Comparison of ENCODE assay signal across 14 cellular contexts in the genomic region with DNA sequence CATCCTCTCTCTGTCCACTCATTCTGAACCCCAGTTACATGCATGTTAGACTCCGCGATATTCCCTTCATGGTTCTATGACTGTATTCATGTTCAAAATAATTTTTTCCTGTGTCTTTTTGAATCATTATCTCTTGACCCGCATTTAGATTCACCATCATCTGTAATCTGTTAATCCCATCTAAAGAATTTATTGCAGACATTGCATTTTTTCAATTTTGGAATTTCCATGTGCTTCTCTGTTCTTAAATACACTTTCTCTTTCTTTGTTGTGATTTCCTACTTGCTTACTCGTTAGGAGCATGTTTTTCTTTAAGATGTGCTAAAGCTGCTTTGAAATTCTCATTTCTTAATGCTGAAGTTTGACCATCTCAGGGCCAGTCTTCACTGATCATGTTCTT.
DNase-seq lines count a peak whose midpoint lies in the region; ATAC-seq and TF ChIP-seq lines count a peak whose summit lies in the region.
"Had no signal": no experiment of that assay in that cellular context is flagged by ENCODE, and none has a peak within 500 bp of the region (broad histone marks: within the 10 kb centered on the region; RNA-seq: fewer than 3 reads in every experiment).

No MANE protein-coding gene starts in this region.

- DNase-seq in WTC11 (ENCODE audit: low spot score) (no peak), immature natural killer cell (no peak)
- DNase-seq in stimulated activated effector memory CD8-positive, alpha-beta T cell treated with anti-CD3 and anti-CD28 coated beads, Interleukin-12 subunit alpha, Interleukin-12 subunit beta, amount 100 ng/mL, for 72 hours (ENCODE audit: low spot score in 2 of 2): no peak
- no peak for DNase-seq in activated naive CD4-positive, alpha-beta T cell (lab: John Stamatoyannopoulos, UW)
- DNase-seq: CD8-positive, alpha-beta T cell; COR-L47; DMS153; DMS79 treated with DMSO at 0.1 percent for 48 hours; EL had no signal

- H3K4me1 ChIP-seq in KMS-11 (ENCODE audit: low read depth, poor library complexity, severe bottlenecking): peaks cover 60% of the 10 kb centered on the region

- H3K27ac Mint-ChIP-seq in WTC11 (peak overlapping the region; percentile 61; the same call in 1 of the 2 replicates), immature natural killer cell (peak overlapping the region in 5 of 6 donors; percentile 29 to 78 (median 67))
- peak overlapping the region; percentile 46 for H3K27ac Mint-ChIP-seq in stimulated activated effector memory CD8-positive, alpha-beta T cell treated with anti-CD3 and anti-CD28 coated beads, Interleukin-12 subunit alpha, Interleukin-12 subunit beta, amount 100 ng/mL, for 72 hours

- POLR2A ChIA-PET in WTC11 (lab: Charles Lee): no interaction called here

- H3K9me3 Mint-ChIP-seq in WTC11 (no peaks in the 10 kb centered on the region), immature natural killer cell (no peaks in the 10 kb centered on the region)
- no peaks in the 10 kb centered on the region for H3K9me3 Mint-ChIP-seq in stimulated activated effector memory CD8-positive, alpha-beta T cell treated with anti-CD3 and anti-CD28 coated beads, Interleukin-12 subunit alpha, Interleukin-12 subunit beta, amount 100 ng/mL, for 72 hours
- H3K9me3 Mint-ChIP-seq: CD8-positive, alpha-beta T cell had no signal

- H3K36me3 ChIP-seq in KMS-11 (ENCODE audit: insufficient read depth): no peaks in the 10 kb centered on the region

- no peak overlapping the region for H3K4me3 ChIP-seq in KMS-11 (IDR thresholded peaks at IDR 0.05; ENCODE audit: insufficient read depth, low read depth, low read length)

- H3K36me3 Mint-ChIP-seq in WTC11 (0 out of 2 replicates have a peak, but pooled peaks cover 2% of the 10 kb centered on the region), immature natural killer cell (peaks cover 8 to 31% (median 11%) of the 10 kb centered on the region in 3 donors)
- peaks cover 12% of the 10 kb centered on the region for H3K36me3 Mint-ChIP-seq in stimulated activated effector memory CD8-positive, alpha-beta T cell treated with anti-CD3 and anti-CD28 coated beads, Interleukin-12 subunit alpha, Interleukin-12 subunit beta, amount 100 ng/mL, for 72 hours

- peak overlapping the region; percentile 90 for H3K27ac ChIP-seq in KMS-11

- no peaks in the 10 kb centered on the region for H3K27me3 ChIP-seq in KMS-11 (ENCODE audit: insufficient read depth, low read depth)

- no peak overlapping the region for H3K4me3 Mint-ChIP-seq in WTC11
- H3K4me3 Mint-ChIP-seq in immature natural killer cell: peak overlapping the region in 4 of 5 donors; percentile 15 to 64 (median 49)
- H3K4me3 Mint-ChIP-seq in stimulated activated effector memory CD8-positive, alpha-beta T cell treated with anti-CD3 and anti-CD28 coated beads, Interleukin-12 subunit alpha, Interleukin-12 subunit beta, amount 100 ng/mL, for 72 hours: no peak overlapping the region
- H3K4me3 Mint-ChIP-seq: CD14-positive monocyte; CD8-positive, alpha-beta T cell had no signal

- H3K4me1 Mint-ChIP-seq in WTC11 (peaks cover 18% of the 10 kb centered on the region), immature natural killer cell (peaks cover 20 to 21% of the 10 kb centered on the region in 2 donors)
- H3K4me1 Mint-ChIP-seq in stimulated activated effector memory CD8-positive, alpha-beta T cell treated with anti-CD3 and anti-CD28 coated beads, Interleukin-12 subunit alpha, Interleukin-12 subunit beta, amount 100 ng/mL, for 72 hours: peaks cover 11% of the 10 kb centered on the region
- H3K4me1 Mint-ChIP-seq: CD14-positive monocyte had no signal

- H3K27me3 Mint-ChIP-seq in WTC11 (ENCODE audit: low read depth) (no peaks in the 10 kb centered on the region), immature natural killer cell (ENCODE audit: low read depth in 3 of 3) (no peaks in the 10 kb centered on the region)

- ATAC-seq in WTC11 (no peak), HG03460 (IDR thresholded peaks at IDR 0.05; ENCODE audit: unreplicated experiment) (no peak), GM19455 (IDR thresholded peaks at IDR 0.05; ENCODE audit: unreplicated experiment) (no peak)
- ATAC-seq in stimulated activated effector memory CD8-positive, alpha-beta T cell treated with anti-CD3 and anti-CD28 coated beads, Interleukin-12 subunit alpha, Interleukin-12 subunit beta, amount 100 ng/mL, for 72 hours: no peak
- ATAC-seq: HCT116 had no signal

- H3K79me2 ChIP-seq in KMS-11 (ENCODE audit: insufficient read depth, low read depth): no peaks in the 10 kb centered on the region

- TF ChIP-seq CTCF in KMS-11 (conservative IDR thresholded peaks at IDR 0.05; ENCODE audit: low read depth, low read length) (no peak), WTC11 (IDR thresholded peaks at IDR 0.05) (no peak)

- no peaks in the 10 kb centered on the region for H4K20me1 ChIP-seq in KMS-11 (ENCODE audit: insufficient read depth)

- H3K9ac ChIP-seq in KMS-11: peak overlapping the region; percentile 73

- no peak overlapping the region for H2AFZ ChIP-seq in KMS-11 (ENCODE audit: low read depth)

- CTCF ChIA-PET in WTC11 (lab: Charles Lee): no interaction called here

- peak overlapping the region; percentile 60 for H3K4me2 ChIP-seq in KMS-11

TF ChIP-seq in WTC11, 78 proteins besides CTCF, POLR2A, EP300 and RAD21 (continues in another document):
- TF ChIP-seq, protein P1, sequence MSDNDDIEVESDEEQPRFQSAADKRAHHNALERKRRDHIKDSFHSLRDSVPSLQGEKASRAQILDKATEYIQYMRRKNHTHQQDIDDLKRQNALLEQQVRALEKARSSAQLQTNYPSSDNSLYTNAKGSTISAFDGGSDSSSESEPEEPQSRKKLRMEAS (CRISPR knock-in tag; IDR thresholded peaks at IDR 0.05): no peak
- TF ChIP-seq, protein P2, sequence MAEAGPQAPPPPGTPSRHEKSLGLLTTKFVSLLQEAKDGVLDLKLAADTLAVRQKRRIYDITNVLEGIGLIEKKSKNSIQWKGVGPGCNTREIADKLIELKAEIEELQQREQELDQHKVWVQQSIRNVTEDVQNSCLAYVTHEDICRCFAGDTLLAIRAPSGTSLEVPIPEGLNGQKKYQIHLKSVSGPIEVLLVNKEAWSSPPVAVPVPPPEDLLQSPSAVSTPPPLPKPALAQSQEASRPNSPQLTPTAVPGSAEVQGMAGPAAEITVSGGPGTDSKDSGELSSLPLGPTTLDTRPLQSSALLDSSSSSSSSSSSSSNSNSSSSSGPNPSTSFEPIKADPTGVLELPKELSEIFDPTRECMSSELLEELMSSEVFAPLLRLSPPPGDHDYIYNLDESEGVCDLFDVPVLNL (CRISPR knock-in tag; IDR thresholded peaks at IDR 0.05; ENCODE audit: borderline replicate concordance, low read depth): no peak
- no peak for TF ChIP-seq ATF1 (CRISPR knock-in tag; IDR thresholded peaks at IDR 0.05)
- TF ChIP-seq, protein P3, sequence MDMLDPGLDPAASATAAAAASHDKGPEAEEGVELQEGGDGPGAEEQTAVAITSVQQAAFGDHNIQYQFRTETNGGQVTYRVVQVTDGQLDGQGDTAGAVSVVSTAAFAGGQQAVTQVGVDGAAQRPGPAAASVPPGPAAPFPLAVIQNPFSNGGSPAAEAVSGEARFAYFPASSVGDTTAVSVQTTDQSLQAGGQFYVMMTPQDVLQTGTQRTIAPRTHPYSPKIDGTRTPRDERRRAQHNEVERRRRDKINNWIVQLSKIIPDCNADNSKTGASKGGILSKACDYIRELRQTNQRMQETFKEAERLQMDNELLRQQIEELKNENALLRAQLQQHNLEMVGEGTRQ (CRISPR knock-in tag; IDR thresholded peaks at IDR 0.05): no peak
- TF ChIP-seq TP53 (CRISPR knock-in tag; IDR thresholded peaks at IDR 0.05): no peak
- TF ChIP-seq FOXK1 (CRISPR knock-in tag; IDR thresholded peaks at IDR 0.05): no peak
- TF ChIP-seq, protein P4, sequence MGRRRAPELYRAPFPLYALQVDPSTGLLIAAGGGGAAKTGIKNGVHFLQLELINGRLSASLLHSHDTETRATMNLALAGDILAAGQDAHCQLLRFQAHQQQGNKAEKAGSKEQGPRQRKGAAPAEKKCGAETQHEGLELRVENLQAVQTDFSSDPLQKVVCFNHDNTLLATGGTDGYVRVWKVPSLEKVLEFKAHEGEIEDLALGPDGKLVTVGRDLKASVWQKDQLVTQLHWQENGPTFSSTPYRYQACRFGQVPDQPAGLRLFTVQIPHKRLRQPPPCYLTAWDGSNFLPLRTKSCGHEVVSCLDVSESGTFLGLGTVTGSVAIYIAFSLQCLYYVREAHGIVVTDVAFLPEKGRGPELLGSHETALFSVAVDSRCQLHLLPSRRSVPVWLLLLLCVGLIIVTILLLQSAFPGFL (CRISPR knock-in tag; IDR thresholded peaks at IDR 0.05; ENCODE audit: borderline replicate concordance): no peak
- no peak for TF ChIP-seq GRHL2 (CRISPR knock-in tag; IDR thresholded peaks at IDR 0.05; ENCODE audit: insufficient replicate concordance, severe bottlenecking)
- no peak for TF ChIP-seq KAT7 (CRISPR knock-in tag; IDR thresholded peaks at IDR 0.05; ENCODE audit: borderline replicate concordance)
- TF ChIP-seq, protein P5, sequence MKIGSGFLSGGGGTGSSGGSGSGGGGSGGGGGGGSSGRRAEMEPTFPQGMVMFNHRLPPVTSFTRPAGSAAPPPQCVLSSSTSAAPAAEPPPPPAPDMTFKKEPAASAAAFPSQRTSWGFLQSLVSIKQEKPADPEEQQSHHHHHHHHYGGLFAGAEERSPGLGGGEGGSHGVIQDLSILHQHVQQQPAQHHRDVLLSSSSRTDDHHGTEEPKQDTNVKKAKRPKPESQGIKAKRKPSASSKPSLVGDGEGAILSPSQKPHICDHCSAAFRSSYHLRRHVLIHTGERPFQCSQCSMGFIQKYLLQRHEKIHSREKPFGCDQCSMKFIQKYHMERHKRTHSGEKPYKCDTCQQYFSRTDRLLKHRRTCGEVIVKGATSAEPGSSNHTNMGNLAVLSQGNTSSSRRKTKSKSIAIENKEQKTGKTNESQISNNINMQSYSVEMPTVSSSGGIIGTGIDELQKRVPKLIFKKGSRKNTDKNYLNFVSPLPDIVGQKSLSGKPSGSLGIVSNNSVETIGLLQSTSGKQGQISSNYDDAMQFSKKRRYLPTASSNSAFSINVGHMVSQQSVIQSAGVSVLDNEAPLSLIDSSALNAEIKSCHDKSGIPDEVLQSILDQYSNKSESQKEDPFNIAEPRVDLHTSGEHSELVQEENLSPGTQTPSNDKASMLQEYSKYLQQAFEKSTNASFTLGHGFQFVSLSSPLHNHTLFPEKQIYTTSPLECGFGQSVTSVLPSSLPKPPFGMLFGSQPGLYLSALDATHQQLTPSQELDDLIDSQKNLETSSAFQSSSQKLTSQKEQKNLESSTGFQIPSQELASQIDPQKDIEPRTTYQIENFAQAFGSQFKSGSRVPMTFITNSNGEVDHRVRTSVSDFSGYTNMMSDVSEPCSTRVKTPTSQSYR (CRISPR knock-in tag; IDR thresholded peaks at IDR 0.05): no peak
- TF ChIP-seq, protein P6, sequence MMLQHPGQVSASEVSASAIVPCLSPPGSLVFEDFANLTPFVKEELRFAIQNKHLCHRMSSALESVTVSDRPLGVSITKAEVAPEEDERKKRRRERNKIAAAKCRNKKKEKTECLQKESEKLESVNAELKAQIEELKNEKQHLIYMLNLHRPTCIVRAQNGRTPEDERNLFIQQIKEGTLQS (CRISPR knock-in tag; conservative IDR thresholded peaks at IDR 0.05): no peak
- no peak for TF ChIP-seq NR2C2 (CRISPR knock-in tag; IDR thresholded peaks at IDR 0.05)

Comparison
In these comparisons a context has a peak if more than half of its experiments do, and no peak if none do; other contexts are left out.
1. H3K4me3 Mint-ChIP-seq: peak in immature natural killer cell (4 of 5); none in WTC11 (single experiment) and stimulated activated effector memory CD8-positive, alpha-beta T cell treated with anti-CD3 and anti-CD28 coated beads, Interleukin-12 subunit alpha, Interleukin-12 subunit beta, amount 100 ng/mL, for 72 hours (single experiment).
2. Peak in every context shown above with its lines, with median percentiles within 50 percentile points of each other: H3K27ac Mint-ChIP-seq.